In genomic region chr2:37566517-37566961, GRCh38 we compare ENCODE assay signal across 13 cellular contexts.
DNase-seq lines count a peak whose midpoint lies in the region; ATAC-seq and TF ChIP-seq lines count a peak whose summit lies in the region.
"Had no signal": no experiment of that assay in that cellular context is flagged by ENCODE, and none has a peak within 500 bp of the region (broad histone marks: within the 10 kb centered on the region; RNA-seq: fewer than 3 reads in every experiment).

No MANE protein-coding gene starts in this region.

- no peaks in the 10 kb centered on the region for H3F3A ChIP-seq in MM.1S (ENCODE audit: insufficient read depth, low read length)

- no peaks in the 10 kb centered on the region for H3K79me2 ChIP-seq in MM.1S (ENCODE audit: low read length)

- H3K27me3 ChIP-seq in MM.1S (replicated peaks; ENCODE audit: insufficient read depth, low read length), result no peaks in the 10 kb centered on the region
- H3K27me3 ChIP-seq: neutrophil had no signal

- H3K9ac ChIP-seq in MM.1S (ENCODE audit: low read length), result no peak overlapping the region

- no peak overlapping the region for H3K4me3 ChIP-seq in MM.1S (ENCODE audit: low read length)

- no peaks in the 10 kb centered on the region for H3K9me2 ChIP-seq in MM.1S (replicated peaks; ENCODE audit: insufficient read depth, low read length)

- H3K27ac ChIP-seq in MM.1S (ENCODE audit: low read length), result no peak overlapping the region
- H3K27ac ChIP-seq: neutrophil had no signal

- in situ Hi-C loops in GM13976 (cut with MboI; ENCODE audit: low sequenced_read_pairs, unreplicated experiment), result no loop called here

- H3K4me1 ChIP-seq in MM.1S (ENCODE audit: low read length), result peaks cover 8% of the 10 kb centered on the region

- H3K9me3 ChIP-seq in MM.1S (replicated peaks; ENCODE audit: insufficient read depth, low read length), result no peaks in the 10 kb centered on the region
- H3K9me3 ChIP-seq: neutrophil had no signal

- ATAC-seq in HG02938 (IDR thresholded peaks at IDR 0.05; ENCODE audit: unreplicated experiment), result no peak
- ATAC-seq: left colon had no signal

- DNase-seq in AG08395 (ENCODE audit: low spot score) (peak; percentile 54), M059J (ENCODE audit: low read depth) (peak; percentile 83), brain pericyte (ENCODE audit: low read depth, low spot score) (peak; percentile 64), lung microvascular endothelial cell (ENCODE audit: low read depth in 2 of 2) (peak; percentile 44 to 50), MM.1S (no peak), GM13976 (ENCODE audit: low spot score) (no peak), ecto neural progenitor cell (ENCODE audit: low spot score) (no peak)
- DNase-seq: activated effector memory CD4-positive, alpha-beta T cell treated with Interleukin-2 at 50 U/mL for 16 hours; AML-193; left colon; stimulated activated CD8-positive, alpha-beta memory T cell treated with anti-CD3 and anti-CD28 coated beads, Interleukin-4, amount 100 ng/mL, for 48 hours had no signal

- no peak overlapping the region for H2AFZ ChIP-seq in MM.1S (ENCODE audit: low read length)

- H3K36me3 ChIP-seq in MM.1S (replicated peaks; ENCODE audit: insufficient read depth, low read length), result no peaks in the 10 kb centered on the region
- H3K36me3 ChIP-seq: neutrophil had no signal

- no peak for TF ChIP-seq CTCF in MM.1S (IDR thresholded peaks at IDR 0.05; ENCODE audit: low read length)
- TF ChIP-seq CTCF in GM13976 (IDR thresholded peaks at IDR 0.05; ENCODE audit: borderline replicate concordance, control extremely low read depth, extremely low read depth, insufficient read depth, missing control alignments), result no peak

- no peak overlapping the region for H3K4me2 ChIP-seq in MM.1S (ENCODE audit: low read depth, low read length)

- no peaks in the 10 kb centered on the region for H4K20me1 ChIP-seq in MM.1S (ENCODE audit: insufficient read depth, low read length)

Comparison
In these comparisons a context has a peak if more than half of its experiments do, and no peak if none do; other contexts are left out.
1. DNase-seq: peak in AG08395 (single experiment), M059J (single experiment), brain pericyte (single experiment) and lung microvascular endothelial cell (2 of 2); none in MM.1S (single experiment), GM13976 (single experiment) and ecto neural progenitor cell (single experiment).